Comparison of ENCODE assay signal across 26 cellular contexts in the genomic region with DNA sequence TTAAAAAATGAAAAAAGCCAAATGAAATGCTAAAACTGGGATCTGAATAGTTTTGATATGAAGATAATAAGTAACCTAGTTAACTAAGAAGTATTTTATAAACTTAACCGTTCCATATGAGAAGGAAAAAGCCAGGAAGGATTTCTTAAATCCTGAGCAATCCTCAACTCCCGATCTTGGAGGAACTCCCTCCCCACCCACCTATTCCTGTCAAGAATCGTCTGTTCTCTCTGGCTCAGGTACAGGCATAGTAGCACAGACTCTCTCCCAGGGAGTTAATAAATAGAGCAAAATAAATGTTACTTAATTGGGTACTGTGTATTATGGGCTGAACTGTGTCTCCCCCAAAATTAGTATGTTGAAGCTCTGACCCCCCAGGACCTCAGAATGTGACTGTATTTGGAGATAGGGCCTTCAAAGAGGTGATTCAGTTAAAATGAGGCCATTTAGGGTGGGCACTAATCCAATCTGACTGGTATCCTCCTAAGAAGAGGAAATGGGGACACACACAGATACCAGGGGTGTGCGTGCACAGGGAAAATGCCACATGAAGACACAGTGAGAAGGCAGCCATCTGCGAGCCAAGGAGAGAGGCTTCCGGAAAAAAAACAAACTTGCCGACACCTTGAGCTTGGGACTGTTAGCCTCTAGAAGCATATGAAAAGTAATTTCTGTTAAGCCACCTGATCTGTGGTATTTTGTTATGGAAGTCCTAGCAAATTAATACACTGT. TPM values are rescaled to one million over a fixed set of nuclear protein-coding genes. Genes with fewer than 3 reads are reported as not detected.
DNase-seq lines count a peak whose midpoint lies in the region; ATAC-seq, FAIRE-seq and TF ChIP-seq lines count a peak whose summit lies in the region.
"Had no signal": no experiment of that assay in that cellular context is flagged by ENCODE, and none has a peak within 500 bp of the region (broad histone marks: within the 10 kb centered on the region; RNA-seq: fewer than 3 reads in every experiment).

No MANE protein-coding gene starts in this region.

- H3K9me3 Mint-ChIP-seq in activated CD4-positive, alpha-beta T cell treated with anti-CD3 and anti-CD28 coated beads for 36 hours (ENCODE audit: low read depth), result no peaks in the 10 kb centered on the region
- H3K9me3 Mint-ChIP-seq: activated CD4-positive, alpha-beta memory T cell treated with anti-CD3 and anti-CD28 coated beads, Interleukin-2, amount 10 ng/mL, durations not matched to agents 7 days and 5 days; IgD-negative memory B cell; memory B cell; naive thymus-derived CD4-positive, alpha-beta T cell had no signal

- TF ChIP-seq CTCF in A549 (IDR thresholded peaks at IDR 0.05), result no peak
- no peak for TF ChIP-seq CTCF in IMR-90 (conservative IDR thresholded peaks at IDR 0.05; ENCODE audit: low read depth, low read length)

- H3K4me3 Mint-ChIP-seq in activated CD4-positive, alpha-beta T cell treated with anti-CD3 and anti-CD28 coated beads for 36 hours, result no peak overlapping the region
- H3K4me3 Mint-ChIP-seq: activated CD4-positive, alpha-beta memory T cell treated with anti-CD3 and anti-CD28 coated beads, Interleukin-2, amount 10 ng/mL, durations not matched to agents 7 days and 5 days; IgD-negative memory B cell; memory B cell; naive thymus-derived CD4-positive, alpha-beta T cell; T-helper 17 cell had no signal

- ATAC-seq in A549 (peak; percentile 32 to 52; a peak in 4 of 6 replicates), IMR-90 (ENCODE audit: low read depth) (peak; percentile 24)
- ATAC-seq in activated CD4-positive, alpha-beta T cell treated with anti-CD3 and anti-CD28 coated beads for 36 hours, result no peak
- ATAC-seq: naive thymus-derived CD4-positive, alpha-beta T cell; T-helper 17 cell had no signal

- peaks cover 6 to 34% of the 10 kb centered on the region in 2 experiments; a peak in 3 of 4 replicates for H3K79me1 ChIP-seq in IMR-90 (ENCODE audit: low read depth in 1 of 2, low read length in 2 of 2)

- H2BK120ac ChIP-seq in IMR-90 (ENCODE audit: low read depth, low read length), result peak overlapping the region; percentile 98

- H3K36me3 Mint-ChIP-seq in activated CD4-positive, alpha-beta T cell treated with anti-CD3 and anti-CD28 coated beads for 36 hours (ENCODE audit: low read depth), result peaks cover 16% of the 10 kb centered on the region
- H3K36me3 Mint-ChIP-seq: IgD-negative memory B cell, memory B cell had no signal

- DNase-seq in A549 (ENCODE audit: low read depth in 1 of 2, low spot score in 1 of 2) (no peak), IMR-90 (peak; percentile 36), cerebellar cortex (ENCODE audit: low spot score) (peak; percentile 75), T-helper 2 cell (no peak), GM12892 (ENCODE audit: insufficient read length) (no peak), A172 (ENCODE audit: low spot score) (no peak)
- DNase-seq in activated CD4-positive, alpha-beta T cell treated with anti-CD3 and anti-CD28 coated beads for 36 hours, result no peak
- DNase-seq: activated CD4-positive, alpha-beta memory T cell treated with anti-CD3 and anti-CD28 coated beads, Interleukin-2, amount 10 ng/mL, durations not matched to agents 7 days and 5 days; activated gamma-delta T cell treated with Interleukin-2 at 50 U/mL for 16 hours; adrenal gland; DND-41; foreskin melanocyte; GOT3; MM.1S; naive thymus-derived CD4-positive, alpha-beta T cell; NCI-H1436; NCI-H510A; PC-9; T-helper 17 cell; WERI-Rb-1 had no signal

- peak overlapping the region; percentile 88 for H2AK5ac ChIP-seq in IMR-90 (ENCODE audit: low read depth, low read length)

- H3K9ac ChIP-seq in IMR-90 (ENCODE audit: low read depth, low read length) (no peak overlapping the region), muscle layer of colon (ENCODE audit: low read length) (no peak overlapping the region)
- H3K9ac ChIP-seq: BLaER1 treated with 17β-estradiol and CSF1 and Interleukin-3, amounts not matched to agents 10 nM and 100 nM had no signal

- H3K4me1 ChIP-seq in A549 (peaks cover 56% of the 10 kb centered on the region), IMR-90 (ENCODE audit: control insufficient read depth, insufficient read depth, low read length) (peaks cover 19% of the 10 kb centered on the region), muscle layer of colon (ENCODE audit: insufficient read depth, low read length) (peaks cover 6% of the 10 kb centered on the region)
- H3K4me1 ChIP-seq: BLaER1 treated with 17β-estradiol and CSF1 and Interleukin-3, amounts not matched to agents 10 nM and 100 nM had no signal

- peak overlapping the region; percentile 47 for H2AK9ac ChIP-seq in IMR-90 (replicated peaks; ENCODE audit: low read depth, low read length, poor library complexity)

- no peaks in the 10 kb centered on the region for H3K4me1 Mint-ChIP-seq in activated CD4-positive, alpha-beta T cell treated with anti-CD3 and anti-CD28 coated beads for 36 hours
- H3K4me1 Mint-ChIP-seq: activated CD4-positive, alpha-beta memory T cell treated with anti-CD3 and anti-CD28 coated beads, Interleukin-2, amount 10 ng/mL, durations not matched to agents 7 days and 5 days; IgD-negative memory B cell had no signal

- H4K91ac ChIP-seq in IMR-90 (ENCODE audit: insufficient read depth, low read depth, low read length), result peak overlapping the region; percentile 94

- no peaks in the 10 kb centered on the region for H3K9me3 ChIP-seq in A549
- no peaks in the 10 kb centered on the region for H3K9me3 ChIP-seq in IMR-90 (ENCODE audit: control insufficient read depth, insufficient read depth, low read length)
- no peaks in the 10 kb centered on the region for H3K9me3 ChIP-seq in muscle layer of colon (ENCODE audit: low read length)
- H3K9me3 ChIP-seq: adrenal gland; BLaER1 treated with 17β-estradiol and CSF1 and Interleukin-3, amounts not matched to agents 10 nM and 100 nM had no signal

- peak overlapping the region; percentile 72 for H3K18ac ChIP-seq in IMR-90 (ENCODE audit: low read depth, low read length)

- no peaks in the 10 kb centered on the region for H3K27me3 Mint-ChIP-seq in activated CD4-positive, alpha-beta T cell treated with anti-CD3 and anti-CD28 coated beads for 36 hours
- H3K27me3 Mint-ChIP-seq: activated CD4-positive, alpha-beta memory T cell treated with anti-CD3 and anti-CD28 coated beads, Interleukin-2, amount 10 ng/mL, durations not matched to agents 7 days and 5 days; IgD-negative memory B cell; memory B cell; naive thymus-derived CD4-positive, alpha-beta T cell; T-helper 17 cell had no signal

- H3K27me3 ChIP-seq in IMR-90 (ENCODE audit: control insufficient read depth, insufficient read depth, low read length) (no peaks in the 10 kb centered on the region), muscle layer of colon (ENCODE audit: control insufficient read depth in 1 of 2, insufficient read depth in 2 of 2, low read length in 2 of 2) (no peaks in the 10 kb centered on the region)
- H3K27me3 ChIP-seq: adrenal gland; BLaER1 treated with 17β-estradiol and CSF1 and Interleukin-3, amounts not matched to agents 10 nM and 100 nM; dorsolateral prefrontal cortex had no signal

- in situ Hi-C loops in IMR-90 (cut with MboI; ENCODE audit: low sequenced_read_pairs), result no loop called here

- H3K27ac ChIP-seq in A549 (peak overlapping the region; percentile 57 to 74), IMR-90 (ENCODE audit: insufficient read depth, low read length) (peak overlapping the region; percentile 63), muscle layer of colon (ENCODE audit: low read depth, low read length) (peak overlapping the region; percentile 27)
- H3K27ac ChIP-seq: adrenal gland; BLaER1 treated with 17β-estradiol and CSF1 and Interleukin-3, amounts not matched to agents 10 nM and 100 nM; PC-9; WERI-Rb-1 had no signal

- no peaks in the 10 kb centered on the region for H4K20me1 ChIP-seq in IMR-90 (ENCODE audit: insufficient read depth, low read length)

- no TSS peak for BruUV-seq in IMR-90 (replicated peaks; lab: Mats Ljungman, UMichigan)

- peaks cover 14% of the 10 kb centered on the region for H3K9me1 ChIP-seq in IMR-90 (ENCODE audit: insufficient read depth, low read length)

- peak overlapping the region; percentile 91 for H2BK15ac ChIP-seq in IMR-90 (ENCODE audit: low read depth, low read length)

- TF ChIP-seq POLR2A in A549 (IDR thresholded peaks at IDR 0.05; ENCODE audit: low read length), result no peak
- TF ChIP-seq POLR2A in IMR-90 (IDR thresholded peaks at IDR 0.05; ENCODE audit: low read depth, low read length), result no peak
- no peak for TF ChIP-seq POLR2A in GM12892 (IDR thresholded peaks at IDR 0.05; ENCODE audit: low read depth, low read length)

- CTCF ChIA-PET in A549 (lab: Yijun Ruan, JAX), result interaction anchor here (1.1 to 1.4 kb wide), 3 partner anchors 10 to 512 kb away, joined by 3 to 6 read pairs (median 4); no protein-coding TSS in a partner anchor
- CTCF ChIA-PET in IMR-90 (lab: Yijun Ruan, JAX), result interaction anchor here (0.8 kb wide), 1 partner anchor 473 kb away, joined by 3 read pairs; no protein-coding TSS in a partner anchor
- CTCF ChIA-PET in activated CD4-positive, alpha-beta T cell treated with anti-CD3 and anti-CD28 coated beads for 36 hours (lab: Charles Lee), result interaction anchor here (1.1 kb wide), 1 partner anchor 22 kb away, joined by 3 read pairs; no protein-coding TSS in a partner anchor

- FAIRE-seq in A549 (lab: Jason Lieb, UNC) (no peak), GM12892 (lab: Jason Lieb, UNC) (no peak)
- FAIRE-seq: GM19239 had no signal

- no peak overlapping the region for H3K27ac Mint-ChIP-seq in activated CD4-positive, alpha-beta T cell treated with anti-CD3 and anti-CD28 coated beads for 36 hours
- H3K27ac Mint-ChIP-seq: activated CD4-positive, alpha-beta memory T cell treated with anti-CD3 and anti-CD28 coated beads, Interleukin-2, amount 10 ng/mL, durations not matched to agents 7 days and 5 days; IgD-negative memory B cell; memory B cell; naive thymus-derived CD4-positive, alpha-beta T cell had no signal

- H3K4me3 ChIP-seq in A549 (no peak overlapping the region), IMR-90 (ENCODE audit: insufficient read depth, low read depth, low read length) (no peak overlapping the region; the same call in 1 of the 2 replicates), muscle layer of colon (ENCODE audit: low read depth in 1 of 2, low read length in 2 of 2) (peak overlapping the region in 1 of 2 donors; percentile 22)
- H3K4me3 ChIP-seq: adrenal gland; BLaER1 treated with 17β-estradiol and CSF1 and Interleukin-3, amounts not matched to agents 10 nM and 100 nM; PC-9 had no signal

- TF ChIP-seq RAD21 in A549 (conservative IDR thresholded peaks at IDR 0.05 in 1 of 2, IDR thresholded peaks at IDR 0.05 in 1 of 2) (no peak), IMR-90 (IDR thresholded peaks at IDR 0.05; ENCODE audit: low read length) (no peak)

- peak overlapping the region; percentile 54; the same call in 1 of the 2 replicates for H3K56ac ChIP-seq in IMR-90 (ENCODE audit: extremely low read depth, insufficient read depth, low read length)

- peak overlapping the region; percentile 56 for H3K4me2 ChIP-seq in A549
- peak overlapping the region; percentile 89 for H3K4me2 ChIP-seq in IMR-90 (ENCODE audit: low read depth, low read length)
- H3K4me2 ChIP-seq: BLaER1 treated with 17β-estradiol and CSF1 and Interleukin-3, amounts not matched to agents 10 nM and 100 nM; PC-9 had no signal

- peak overlapping the region; percentile 97 for H3K4ac ChIP-seq in IMR-90 (ENCODE audit: low read depth, low read length)

- WGBS in A549 (ENCODE audit: missing lambda C conversion rate), result 75% methylated on average over 7 of the region's 7 CpGs
- WGBS in IMR-90 (ENCODE audit: extremely low coverage in 2 of 2, insufficient read length in 1 of 2), 2 experiments, result no CpG with 5 or more reads among the region's 7 CpGs

- H3K36me3 ChIP-seq in IMR-90 (ENCODE audit: control insufficient read depth, insufficient read depth, low read length) (no peaks in the 10 kb centered on the region; the same call in 1 of the 2 replicates), muscle layer of colon (ENCODE audit: insufficient read depth, low read length) (no peaks in the 10 kb centered on the region)
- H3K36me3 ChIP-seq: adrenal gland had no signal

- peak overlapping the region; percentile 97 for H2BK5ac ChIP-seq in IMR-90 (ENCODE audit: low read depth, low read length, poor library complexity, severe bottlenecking)

- intact Hi-C loops in IMR-90 (cut with micrococcal nuclease), result no loop called here
- intact Hi-C loops in activated CD4-positive, alpha-beta T cell treated with anti-CD3 and anti-CD28 coated beads for 36 hours (cut with DNase I, micrococcal nuclease), result no loop called here

- H4K5ac ChIP-seq in IMR-90 (ENCODE audit: low read depth, low read length), result peak overlapping the region; percentile 70

- dilution Hi-C loops in IMR-90 (cut with HindIII; ENCODE audit: low sequenced_read_pairs, unreplicated experiment), result no loop called here

- H2AFZ ChIP-seq in IMR-90 (replicated peaks; ENCODE audit: low read length, poor library complexity), result peak overlapping the region; percentile 47
- H2AFZ ChIP-seq: PC-9 had no signal

- peak overlapping the region; percentile 44 to 87 for H4K8ac ChIP-seq in IMR-90 (ENCODE audit: low read depth in 2 of 2, low read length in 2 of 2)

- peak overlapping the region; percentile 91 for H3K23ac ChIP-seq in IMR-90 (ENCODE audit: low read depth, low read length)

- POLR2A ChIA-PET in A549 (lab: Yijun Ruan, JAX), result interaction anchor here (1.1 kb wide), 1 partner anchor 38 kb away, joined by 4 read pairs; a partner anchor contains a TSS
- POLR2A ChIA-PET in IMR-90 (lab: Charles Lee; ENCODE audit: unreplicated experiment), result interaction anchor here (0.6 to 0.8 kb wide), 2 partner anchors 16 to 21 kb away, joined by 5 to 14 read pairs; no protein-coding TSS in a partner anchor
- POLR2A ChIA-PET in activated CD4-positive, alpha-beta T cell treated with anti-CD3 and anti-CD28 coated beads for 36 hours (lab: Charles Lee), result interaction anchor here (0.7 kb wide), 1 partner anchor 1507 kb away, joined by 3 read pairs; no protein-coding TSS in a partner anchor

- H3K14ac ChIP-seq in IMR-90 (replicated peaks; ENCODE audit: low read depth, low read length), result peak overlapping the region; percentile 93

- H2BK20ac ChIP-seq in IMR-90 (ENCODE audit: low read depth, low read length), result peak overlapping the region; percentile 97

- TF ChIP-seq EP300 in A549 (IDR thresholded peaks at IDR 0.05), result no peak

RNA-seq across cellular contexts. Expression of a gene that starts 28.7 kb away (rescaled TPM):
- polyA plus RNA-seq in A549 (2011; rRNA removed) (39.5 and 47.9 TPM in 2 replicates), A549 (2017; fragmentation: RNase III; extraction: RNeasy Plus Mini Kit Qiagen cat#74134 plus additional on column Dnase treatment) (33.1 to 36.1 TPM (median 34.4 TPM) in 3 replicates), IMR-90 (2012; rRNA removed) (9.7 and 11.7 TPM in 2 replicates)
- polyA plus RNA-seq in A549 (2012; cell fraction: cytosol; rRNA removed), result 15.1 and 17.0 TPM in 2 replicates
- 15.3 and 18.4 TPM in 2 replicates for polyA plus RNA-seq in A549 (2012; cell fraction: nucleus; rRNA removed)
- 8.4 and 9.7 TPM in 2 replicates for polyA minus RNA-seq in A549 (2011; rRNA and poly(A)+ RNA removed)
- 17.0 and 24.7 TPM in 2 replicates for total RNA-seq in IMR-90 (2012; rRNA removed)
- 2.6 and 3.4 TPM in 2 replicates for polyA plus RNA-seq in IMR-90 (2012; cell fraction: cytosol; rRNA removed)
- polyA plus RNA-seq in IMR-90 (2012; cell fraction: nucleus; rRNA removed; ENCODE audit: low replicate concordance), result 3.2 and 12.2 TPM in 2 replicates
- 22.5 TPM for polyA plus RNA-seq in GM12892 (2012; ENCODE audit: missing spikeins)
- total RNA-seq in A172 (2014; rRNA removed; shearing (Covaris generic)), result 27.8 and 29.5 TPM in 2 replicates
- 10 to 100 TPM; 31.9 to 33.8 TPM for total RNA-seq in activated CD4-positive, alpha-beta T cell treated with anti-CD3 and anti-CD28 coated beads for 36 hours

RNA-seq across cellular contexts. Expression of a gene that starts 38.6 kb away (rescaled TPM):
- 28.2 and 34.9 TPM in 2 replicates for polyA plus RNA-seq in A549 (2011; rRNA removed)
- 7.3 TPM in 2 replicates for polyA plus RNA-seq in A549 (2012; cell fraction: cytosol; rRNA removed)
- 8.8 and 10.7 TPM in 2 replicates for polyA plus RNA-seq in A549 (2012; cell fraction: nucleus; rRNA removed)
- 23.5 to 26.3 TPM (median 24.1 TPM) in 3 replicates for polyA plus RNA-seq in A549 (2017; fragmentation: RNase III; extraction: RNeasy Plus Mini Kit Qiagen cat#74134 plus additional on column Dnase treatment)
- 15.7 and 18.9 TPM in 2 replicates for polyA minus RNA-seq in A549 (2011; rRNA and poly(A)+ RNA removed)
- 23.1 and 25.6 TPM in 2 replicates for total RNA-seq in IMR-90 (2012; rRNA removed)
- 13.0 and 15.9 TPM in 2 replicates for polyA plus RNA-seq in IMR-90 (2012; rRNA removed)
- 2.8 and 4.2 TPM in 2 replicates for polyA plus RNA-seq in IMR-90 (2012; cell fraction: cytosol; rRNA removed)
- 6.2 and 38.8 TPM in 2 replicates for polyA plus RNA-seq in IMR-90 (2012; cell fraction: nucleus; rRNA removed; ENCODE audit: low replicate concordance)
- polyA plus RNA-seq in GM12892 (2012; ENCODE audit: missing spikeins), result 25.7 TPM
- total RNA-seq in A172 (2014; rRNA removed; shearing (Covaris generic)), result 17.6 and 24.7 TPM in 2 replicates
- total RNA-seq in activated CD4-positive, alpha-beta T cell treated with anti-CD3 and anti-CD28 coated beads for 36 hours, result 10 to 100 TPM; 21.2 to 26.2 TPM

Comparison
In these comparisons a context has a peak if more than half of its experiments do, and no peak if none do; other contexts are left out.
1. DNase-seq: peak in IMR-90 (single experiment) and cerebellar cortex (single experiment); none in A549 (0 of 2), T-helper 2 cell (0 of 5), GM12892 (single experiment), A172 (single experiment) and activated CD4-positive, alpha-beta T cell treated with anti-CD3 and anti-CD28 coated beads for 36 hours (single experiment).
2. Peak in every context shown above with its lines, with median percentiles within 50 percentile points of each other: H3K27ac ChIP-seq.